Comparison of ENCODE assay signal across 25 cellular contexts in the genomic region with DNA sequence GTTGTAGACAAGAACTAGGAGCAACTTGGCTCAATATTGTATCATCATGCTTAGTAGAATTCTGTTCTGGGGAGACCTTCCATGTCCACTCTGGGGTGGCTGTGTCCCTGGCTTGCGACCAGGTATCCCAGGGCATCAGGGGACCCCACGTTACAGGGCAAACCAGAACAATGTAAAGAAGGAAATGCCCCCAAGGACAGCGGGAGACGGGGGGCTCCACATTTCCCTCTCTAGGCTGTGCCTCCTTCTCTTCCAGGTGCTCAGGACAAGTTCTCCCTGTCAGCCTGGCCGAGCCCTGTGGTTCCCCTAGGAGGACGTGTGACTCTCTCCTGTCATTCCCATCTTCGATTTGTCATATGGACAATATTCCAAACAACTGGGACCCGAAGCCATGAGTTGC. TPM values are rescaled to one million over a fixed set of nuclear protein-coding genes. Genes with fewer than 3 reads are reported as not detected.
DNase-seq lines count a peak whose midpoint lies in the region; ATAC-seq and TF ChIP-seq lines count a peak whose summit lies in the region.
"Had no signal": no experiment of that assay in that cellular context is flagged by ENCODE, and none has a peak within 500 bp of the region (broad histone marks: within the 10 kb centered on the region; RNA-seq: fewer than 3 reads in every experiment).

No MANE protein-coding gene starts in this region.

- no peak for TF ChIP-seq CTCF in GM10248 (IDR thresholded peaks at IDR 0.05; ENCODE audit: control extremely low read depth, extremely low read depth, low read depth, missing control alignments)

- CTCF ChIA-PET in GM10248 (lab: Yijun Ruan, JAX) = no interaction called here

- no peaks in the 10 kb centered on the region for H3K9me3 Mint-ChIP-seq in T-helper 2 cell treated with Interferon-gamma antibody and Interleukin-4, amounts not matched to agents 5 μg/mL and 100 μg/mL, for 36 hours
- no peaks in the 10 kb centered on the region for H3K9me3 Mint-ChIP-seq in activated naive CD8-positive, alpha-beta T cell treated with anti-CD3 and anti-CD28 coated beads, Interleukin-2, amount 10 ng/mL, durations not matched to agents 7 days and 5 days
- no peaks in the 10 kb centered on the region for H3K9me3 Mint-ChIP-seq in activated naive CD8-positive, alpha-beta T cell treated with anti-CD3 and anti-CD28 coated beads for 36 hours
- H3K9me3 Mint-ChIP-seq in immature natural killer cell = peaks cover 0 to 2% (median 0%) of the 10 kb centered on the region in 6 donors
- H3K9me3 Mint-ChIP-seq: CD8-positive, alpha-beta memory T cell had no signal

- peaks cover 37% of the 10 kb centered on the region for H3K4me1 Mint-ChIP-seq in T-helper 2 cell treated with Interferon-gamma antibody and Interleukin-4, amounts not matched to agents 5 μg/mL and 100 μg/mL, for 36 hours (ENCODE audit: low read depth)
- H3K4me1 Mint-ChIP-seq in activated naive CD8-positive, alpha-beta T cell treated with anti-CD3 and anti-CD28 coated beads, Interleukin-2, amount 10 ng/mL, durations not matched to agents 7 days and 5 days = peaks cover 25% of the 10 kb centered on the region
- peaks cover 11% of the 10 kb centered on the region for H3K4me1 Mint-ChIP-seq in activated naive CD8-positive, alpha-beta T cell treated with anti-CD3 and anti-CD28 coated beads for 36 hours
- peaks cover 79 to 83% of the 10 kb centered on the region in 2 donors for H3K4me1 Mint-ChIP-seq in immature natural killer cell

- POLR2A ChIA-PET in activated naive CD8-positive, alpha-beta T cell treated with anti-CD3 and anti-CD28 coated beads, Interleukin-2, amount 10 ng/mL, durations not matched to agents 7 days and 5 days (lab: Charles Lee) = no interaction called here
- POLR2A ChIA-PET in GM10248 (lab: Yijun Ruan, JAX) = no interaction called here

- no peak for DNase-seq in T-helper 2 cell treated with Interferon-gamma antibody and Interleukin-4, amounts not matched to agents 5 μg/mL and 100 μg/mL, for 36 hours (ENCODE audit: low spot score)
- no peak for DNase-seq in T-helper 2 cell
- DNase-seq in activated naive CD8-positive, alpha-beta T cell treated with anti-CD3 and anti-CD28 coated beads, Interleukin-2, amount 10 ng/mL, durations not matched to agents 7 days and 5 days = no peak
- no peak for DNase-seq in activated naive CD8-positive, alpha-beta T cell treated with anti-CD3 and anti-CD28 coated beads for 36 hours
- DNase-seq in immature natural killer cell = no peak
- no peak for DNase-seq in GM10248 (ENCODE audit: extremely low spot score)
- DNase-seq in DMS79 (lab: John Stamatoyannopoulos, UW) = no peak
- DNase-seq: ACHN; Calu3; CD8-positive, alpha-beta memory T cell; GDM1; NCI-H1105; NCI-H146; NCI-H2029; NCI-H2227 treated with DMSO at 0.1 percent for 48 hours; NCI-H510A; NCI-H748 treated with DMSO at 0.1 percent for 48 hours; NK-92 treated with Interleukin-12 subunit alpha and Interleukin-12 subunit beta, amount 100 ng/mL, for 24 hours; SHP77 treated with DMSO at 0.1 percent for 48 hours had no signal

- H3K36me3 Mint-ChIP-seq in T-helper 2 cell treated with Interferon-gamma antibody and Interleukin-4, amounts not matched to agents 5 μg/mL and 100 μg/mL, for 36 hours (ENCODE audit: low read depth) = no peaks in the 10 kb centered on the region
- peaks cover under 1% of the 10 kb centered on the region for H3K36me3 Mint-ChIP-seq in activated naive CD8-positive, alpha-beta T cell treated with anti-CD3 and anti-CD28 coated beads, Interleukin-2, amount 10 ng/mL, durations not matched to agents 7 days and 5 days
- no peaks in the 10 kb centered on the region for H3K36me3 Mint-ChIP-seq in activated naive CD8-positive, alpha-beta T cell treated with anti-CD3 and anti-CD28 coated beads for 36 hours
- H3K36me3 Mint-ChIP-seq in immature natural killer cell = peaks cover 21 to 33% (median 22%) of the 10 kb centered on the region in 3 donors
- H3K36me3 Mint-ChIP-seq: CD8-positive, alpha-beta memory T cell had no signal

- peak overlapping the region; percentile 24 for H3K27ac Mint-ChIP-seq in T-helper 2 cell treated with Interferon-gamma antibody and Interleukin-4, amounts not matched to agents 5 μg/mL and 100 μg/mL, for 36 hours
- no peak overlapping the region for H3K27ac Mint-ChIP-seq in activated naive CD8-positive, alpha-beta T cell treated with anti-CD3 and anti-CD28 coated beads, Interleukin-2, amount 10 ng/mL, durations not matched to agents 7 days and 5 days
- no peak overlapping the region for H3K27ac Mint-ChIP-seq in activated naive CD8-positive, alpha-beta T cell treated with anti-CD3 and anti-CD28 coated beads for 36 hours
- peak overlapping the region; percentile 85 to 97 (median 94) for H3K27ac Mint-ChIP-seq in immature natural killer cell

- H3K27me3 Mint-ChIP-seq in T-helper 2 cell treated with Interferon-gamma antibody and Interleukin-4, amounts not matched to agents 5 μg/mL and 100 μg/mL, for 36 hours (ENCODE audit: low read depth) = peaks cover 2% of the 10 kb centered on the region
- H3K27me3 Mint-ChIP-seq in activated naive CD8-positive, alpha-beta T cell treated with anti-CD3 and anti-CD28 coated beads, Interleukin-2, amount 10 ng/mL, durations not matched to agents 7 days and 5 days = peaks cover 55% of the 10 kb centered on the region
- peaks cover 84% of the 10 kb centered on the region for H3K27me3 Mint-ChIP-seq in activated naive CD8-positive, alpha-beta T cell treated with anti-CD3 and anti-CD28 coated beads for 36 hours
- H3K27me3 Mint-ChIP-seq in immature natural killer cell (ENCODE audit: low read depth in 3 of 3) = peaks cover 6 to 18% (median 18%) of the 10 kb centered on the region in 3 donors

- no peak for ATAC-seq in activated naive CD8-positive, alpha-beta T cell treated with anti-CD3 and anti-CD28 coated beads, Interleukin-2, amount 10 ng/mL, durations not matched to agents 7 days and 5 days (ENCODE audit: low read depth)
- ATAC-seq in HG03342 (IDR thresholded peaks at IDR 0.05; ENCODE audit: unreplicated experiment) = no peak
- ATAC-seq: HepG2, K562 had no signal

- H3K4me3 Mint-ChIP-seq in T-helper 2 cell treated with Interferon-gamma antibody and Interleukin-4, amounts not matched to agents 5 μg/mL and 100 μg/mL, for 36 hours = peak overlapping the region; percentile 69
- H3K4me3 Mint-ChIP-seq in activated naive CD8-positive, alpha-beta T cell treated with anti-CD3 and anti-CD28 coated beads, Interleukin-2, amount 10 ng/mL, durations not matched to agents 7 days and 5 days = peak overlapping the region; percentile 60
- no peak overlapping the region for H3K4me3 Mint-ChIP-seq in activated naive CD8-positive, alpha-beta T cell treated with anti-CD3 and anti-CD28 coated beads for 36 hours
- H3K4me3 Mint-ChIP-seq in immature natural killer cell = peak overlapping the region; percentile 83 to 92 (median 91)

RNA-seq across cellular contexts. Expression of gene LAIR2, which starts 30.8 kb away (rescaled TPM):
- under 1 TPM in 1 of 2 experiments, not detected in 1; 0.62 TPM for total RNA-seq in activated naive CD8-positive, alpha-beta T cell treated with anti-CD3 and anti-CD28 coated beads, Interleukin-2, amount 10 ng/mL, durations not matched to agents 7 days and 5 days
- 1 to 10 TPM; 1.8 to 2.4 TPM for total RNA-seq in activated naive CD8-positive, alpha-beta T cell treated with anti-CD3 and anti-CD28 coated beads for 36 hours
- polyA plus RNA-seq in immature natural killer cell = 100 to 1,000 TPM in 2 of 3 donors, 10 to 100 TPM in 1; 77.7 to 463 (median 183) TPM
- total RNA-seq: Calu3, GM12878, HT-29, K562, LHCN-M2 had no signal
- polyA plus RNA-seq: GM12878, K562 had no signal

RNA-seq across cellular contexts. Expression of gene LILRA2, which starts 40.1 kb away (rescaled TPM):
- under 1 TPM in 1 of 2 experiments, not detected in 1; 0.65 TPM for total RNA-seq in activated naive CD8-positive, alpha-beta T cell treated with anti-CD3 and anti-CD28 coated beads, Interleukin-2, amount 10 ng/mL, durations not matched to agents 7 days and 5 days
- not detected for total RNA-seq in activated naive CD8-positive, alpha-beta T cell treated with anti-CD3 and anti-CD28 coated beads for 36 hours
- 1 to 10 TPM in 2 of 3 donors, under 1 TPM in 1; 0.58 to 9.7 (median 7.9) TPM for polyA plus RNA-seq in immature natural killer cell
- total RNA-seq: Calu3; CD8-positive, alpha-beta memory T cell; HepG2; HT-29; LHCN-M2 had no signal
- polyA plus RNA-seq: CD8-positive, alpha-beta memory T cell had no signal

RNA-seq across cellular contexts. Expression of gene LILRA1, which starts 60.0 kb away (rescaled TPM):
- not detected for total RNA-seq in activated naive CD8-positive, alpha-beta T cell treated with anti-CD3 and anti-CD28 coated beads, Interleukin-2, amount 10 ng/mL, durations not matched to agents 7 days and 5 days
- total RNA-seq in activated naive CD8-positive, alpha-beta T cell treated with anti-CD3 and anti-CD28 coated beads for 36 hours = not detected
- 1 to 10 TPM in 2 of 3 donors, under 1 TPM in 1; 0.47 to 3.4 (median 1.1) TPM for polyA plus RNA-seq in immature natural killer cell
- total RNA-seq: Calu3; CD8-positive, alpha-beta memory T cell; GM12878; HepG2; HT-29; K562; LHCN-M2 had no signal
- polyA plus RNA-seq: CD8-positive, alpha-beta memory T cell; HepG2; K562 had no signal

Comparison
In these comparisons a context has a peak if more than half of its experiments do, and no peak if none do; other contexts are left out.
1. H3K27ac Mint-ChIP-seq: peak in T-helper 2 cell treated with Interferon-gamma antibody and Interleukin-4, amounts not matched to agents 5 μg/mL and 100 μg/mL, for 36 hours (single experiment) and immature natural killer cell (6 of 6); none in activated naive CD8-positive, alpha-beta T cell treated with anti-CD3 and anti-CD28 coated beads, Interleukin-2, amount 10 ng/mL, durations not matched to agents 7 days and 5 days (single experiment) and activated naive CD8-positive, alpha-beta T cell treated with anti-CD3 and anti-CD28 coated beads for 36 hours (single experiment).